In genomic region chr7:100469227-100470044, GRCh38 we compare ENCODE assay signal across 8 cellular contexts. TPM values are rescaled to one million over a fixed set of nuclear protein-coding genes. Genes with fewer than 3 reads are reported as not detected.
DNase-seq lines count a peak whose midpoint lies in the region; ATAC-seq and TF ChIP-seq lines count a peak whose summit lies in the region.

No MANE protein-coding gene starts in this region.

- ATAC-seq in foreskin keratinocyte (peak; percentile 68), omental fat pad (ENCODE audit: low FRiP score) (peak; percentile 63), thoracic aorta (ENCODE audit: insufficient number of reproducible peaks, low FRiP score, low read depth) (no peak)

- H3K27ac ChIP-seq in foreskin keratinocyte, result no peak overlapping the region
- H3K27ac ChIP-seq in thoracic aorta, result no peak overlapping the region

- H3K27me3 ChIP-seq in foreskin keratinocyte (no peaks in the 10 kb centered on the region), thoracic aorta (replicated peaks; ENCODE audit: insufficient read depth) (no peaks in the 10 kb centered on the region)

- peak; percentile 94 for TF ChIP-seq CTCF in foreskin keratinocyte (conservative IDR thresholded peaks at IDR 0.05)
- peak in 2 of 3 donors; percentile 88 to 98 for TF ChIP-seq CTCF in omental fat pad (IDR thresholded peaks at IDR 0.05)
- TF ChIP-seq CTCF in thoracic aorta (IDR thresholded peaks at IDR 0.05), result peak; percentile 97

- DNase-seq in NK-92 treated with Interleukin-12 subunit alpha and Interleukin-12 subunit beta, amount 100 ng/mL, for 24 hours (lab: John Stamatoyannopoulos, UW), result peak; percentile 68
- DNase-seq in NK-92 (lab: John Stamatoyannopoulos, UW; ENCODE audit: unreplicated experiment), result no peak
- peak; percentile 83 for DNase-seq in LoVo (ENCODE audit: low spot score)
- DNase-seq in SHP77 treated with DMSO at 0.1 percent for 48 hours (lab: John Stamatoyannopoulos, UW), result peak; percentile 32
- DNase-seq in activated gamma-delta T cell treated with Interleukin-2 at 50 U/mL for 16 hours, result peak; percentile 86
- DNase-seq in foreskin keratinocyte, result no peak
- DNase-seq in omental fat pad (ENCODE audit: low spot score), result peak; percentile 97
- DNase-seq in thoracic aorta (ENCODE audit: low spot score), result peak; percentile 52

- H3K9me3 ChIP-seq in thoracic aorta, result no peaks in the 10 kb centered on the region

- H3K4me3 ChIP-seq in thoracic aorta, result no peak overlapping the region

- H3K4me1 ChIP-seq in foreskin keratinocyte (peaks cover 3% of the 10 kb centered on the region), thoracic aorta (ENCODE audit: control insufficient read depth in 1 of 2, low read depth in 2 of 2) (peaks cover 22 to 50% of the 10 kb centered on the region in 2 donors)

- peaks cover 21% of the 10 kb centered on the region for H3K36me3 ChIP-seq in thoracic aorta

RNA-seq across cellular contexts. Expression of gene SPACDR, which starts 5.4 kb away (rescaled TPM):
- 0.28 and 0.54 TPM in 2 replicates for total RNA-seq in foreskin keratinocyte
- 0.77 and 1.1 TPM in 2 replicates for polyA plus RNA-seq in foreskin keratinocyte
- 1 to 10 TPM in 1 of 4 donors, under 1 TPM in 1, not detected in 2; 0.84 to 1.3 TPM for total RNA-seq in omental fat pad
- not detected for total RNA-seq in thoracic aorta

RNA-seq across cellular contexts. Expression of gene TSC22D4, which starts 9.6 kb away (rescaled TPM):
- total RNA-seq in foreskin keratinocyte (37.8 and 44.4 TPM in 2 replicates), omental fat pad (10 to 100 TPM; 15.6 to 36.4 (median 21.4) TPM), thoracic aorta (10 to 100 TPM; 25.7 to 45.5 TPM)
- polyA plus RNA-seq in foreskin keratinocyte, result 42.9 and 52.7 TPM in 2 replicates

RNA-seq across cellular contexts. Expression of gene NYAP1, which starts 14.3 kb away (rescaled TPM):
- 1.9 and 2.4 TPM in 2 replicates for total RNA-seq in foreskin keratinocyte
- polyA plus RNA-seq in foreskin keratinocyte, result 1.3 and 1.4 TPM in 2 replicates
- total RNA-seq in omental fat pad, result 1 to 10 TPM in 3 of 4 donors, under 1 TPM in 1; 0.63 to 3.6 (median 2.1) TPM
- total RNA-seq in thoracic aorta, result under 1 TPM; 0.92 to 0.95 TPM

RNA-seq across cellular contexts. Expression of gene PPP1R35, which starts 33.1 kb away (rescaled TPM):
- 28.4 and 32.3 TPM in 2 replicates for total RNA-seq in foreskin keratinocyte
- 45.8 and 52.1 TPM in 2 replicates for polyA plus RNA-seq in foreskin keratinocyte
- 10 to 100 TPM in 3 of 4 donors, 1 to 10 TPM in 1; 6.1 to 22.2 (median 17.7) TPM for total RNA-seq in omental fat pad
- 10 to 100 TPM; 29.5 to 54.7 TPM for total RNA-seq in thoracic aorta

RNA-seq across cellular contexts. Expression of gene MEPCE, which starts 39.8 kb away (rescaled TPM):
- total RNA-seq in foreskin keratinocyte (27.6 and 34.1 TPM in 2 replicates), omental fat pad (10 to 100 TPM; 23.6 to 49.5 (median 36.6) TPM), thoracic aorta (10 to 100 TPM; 27.2 to 27.8 TPM)
- polyA plus RNA-seq in foreskin keratinocyte, result 28.2 and 33.5 TPM in 2 replicates

Comparison
In these comparisons a context has a peak if more than half of its experiments do, and no peak if none do; other contexts are left out.
1. DNase-seq: peak in NK-92 treated with Interleukin-12 subunit alpha and Interleukin-12 subunit beta, amount 100 ng/mL, for 24 hours (single experiment), LoVo (single experiment), SHP77 treated with DMSO at 0.1 percent for 48 hours (single experiment), activated gamma-delta T cell treated with Interleukin-2 at 50 U/mL for 16 hours (single experiment), omental fat pad (single experiment) and thoracic aorta (single experiment); none in NK-92 (single experiment) and foreskin keratinocyte (0 of 2).
2. Peak in every context shown above with its lines, with median percentiles within 50 percentile points of each other: CTCF ChIP-seq.